ENCODE assay signal across 21 cellular contexts in the genomic region with DNA sequence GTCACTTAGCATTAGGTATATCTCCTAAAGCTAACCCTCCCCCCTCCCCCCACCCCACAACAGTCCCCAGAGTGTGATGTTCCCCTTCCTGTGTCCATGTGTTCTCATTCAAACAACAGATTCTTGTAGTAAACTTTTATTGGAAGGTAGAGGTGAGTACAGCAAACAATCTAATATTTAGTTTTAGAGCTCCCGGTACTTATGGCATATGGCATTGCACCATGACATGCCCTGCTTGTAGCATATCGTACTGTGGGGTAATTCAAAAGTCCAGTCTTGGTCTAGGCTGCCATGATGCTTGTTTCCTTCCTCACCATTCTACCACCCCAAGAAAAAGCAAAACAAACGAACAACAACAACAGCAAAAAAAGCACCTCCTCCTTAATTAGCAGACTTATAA.
A peak's percentile ranks its signal among the peaks of the same experiment; 100 is the strongest.
DNase-seq lines count a peak whose midpoint lies in the region; ATAC-seq, FAIRE-seq and TF ChIP-seq lines count a peak whose summit lies in the region.
"Had no signal": no experiment of that assay in that cellular context is flagged by ENCODE, and none has a peak within 500 bp of the region (broad histone marks: within the 10 kb centered on the region; RNA-seq: fewer than 3 reads in every experiment).

No MANE protein-coding gene starts in this region.

- H3K9me3 Mint-ChIP-seq in nephron (no peaks in the 10 kb centered on the region), progenitor cell of endocrine pancreas (ENCODE audit: low read depth) (no peaks in the 10 kb centered on the region)
- H3K9me3 Mint-ChIP-seq: CD8-positive, alpha-beta T cell had no signal

- no peak for TF ChIP-seq CTCF in nephron (IDR thresholded peaks at IDR 0.05; ENCODE audit: unreplicated experiment in 3 of 3)
- no peak for TF ChIP-seq CTCF in progenitor cell of endocrine pancreas (IDR thresholded peaks at IDR 0.05; ENCODE audit: unreplicated experiment)

- H3K36me3 Mint-ChIP-seq in nephron (ENCODE audit: low read depth) (peaks cover 2% of the 10 kb centered on the region), progenitor cell of endocrine pancreas (ENCODE audit: insufficient read depth) (peaks cover under 1% of the 10 kb centered on the region)
- H3K36me3 Mint-ChIP-seq: CD8-positive, alpha-beta T cell had no signal

- H3K27ac Mint-ChIP-seq in nephron (peak overlapping the region in 2 of 3 experiments; percentile 22 to 25), progenitor cell of endocrine pancreas (peak overlapping the region; percentile 46)
- H3K27ac Mint-ChIP-seq: B cell; CD4-positive, alpha-beta T cell; CD8-positive, alpha-beta T cell had no signal

- H3K4me3 Mint-ChIP-seq in nephron = no peak overlapping the region
- no peak overlapping the region for H3K4me3 Mint-ChIP-seq in progenitor cell of endocrine pancreas (ENCODE audit: low read depth)
- H3K4me3 Mint-ChIP-seq: B cell; CD4-positive, alpha-beta T cell; CD8-positive, alpha-beta T cell had no signal

- ATAC-seq in left colon (peak; percentile 60), HG03039 (IDR thresholded peaks at IDR 0.05; ENCODE audit: unreplicated experiment) (no peak)
- ATAC-seq: A549; CD8-positive, alpha-beta T cell; GM12878 had no signal

- H3K4me1 Mint-ChIP-seq in nephron (peaks cover 28% of the 10 kb centered on the region), progenitor cell of endocrine pancreas (ENCODE audit: low read depth) (peaks cover 3% of the 10 kb centered on the region)
- H3K4me1 Mint-ChIP-seq: B cell had no signal

- no peaks in the 10 kb centered on the region for H3K27me3 Mint-ChIP-seq in nephron (ENCODE audit: low read depth)
- H3K27me3 Mint-ChIP-seq in progenitor cell of endocrine pancreas = no peaks in the 10 kb centered on the region
- H3K27me3 Mint-ChIP-seq: CD4-positive, alpha-beta T cell had no signal

- FAIRE-seq in HTR-8/SVneo (lab: Jason Lieb, UNC) = peak; percentile 64
- FAIRE-seq: A549, D721Med, GM12878, GM12892, GM18507 had no signal

- no peak for DNase-seq in HTR-8/SVneo (ENCODE audit: insufficient read length, low spot score)
- no peak for DNase-seq in left colon
- no peak for DNase-seq in progenitor cell of endocrine pancreas (ENCODE audit: low spot score, unreplicated experiment)
- no peak for DNase-seq in DMS79 treated with DMSO at 0.1 percent for 48 hours (lab: John Stamatoyannopoulos, UW)
- DNase-seq in activated gamma-delta T cell (lab: John Stamatoyannopoulos, UW) = no peak
- DNase-seq: AML-193; Caco-2; Calu3; CD4-positive, alpha-beta T cell; CD8-positive, alpha-beta T cell; DND-41; EL; GDM1 had no signal

- intact Hi-C loops in left colon (cut with DNase I, micrococcal nuclease) = no loop called here
